Comparison of ENCODE assay signal across 8 cellular contexts in the genomic region with DNA sequence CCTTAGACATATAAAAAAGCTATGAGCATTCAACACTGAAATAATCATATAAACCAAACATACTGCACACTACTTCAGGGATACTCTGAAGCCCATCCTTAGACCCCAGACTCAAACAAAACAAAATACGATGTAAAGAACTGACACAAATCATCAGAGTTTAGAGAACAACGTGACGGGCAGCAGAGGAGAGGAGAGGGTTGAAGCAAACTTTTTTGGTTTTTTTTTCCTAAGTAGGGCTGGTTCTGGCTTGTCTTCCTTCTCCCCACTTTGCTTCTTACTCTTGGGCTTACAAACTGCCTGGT. TPM values are rescaled to one million over a fixed set of nuclear protein-coding genes. Genes with fewer than 3 reads are reported as not detected.
DNase-seq lines count a peak whose midpoint lies in the region; ATAC-seq and TF ChIP-seq lines count a peak whose summit lies in the region.

No MANE protein-coding gene starts in this region.

- peak overlapping the region; percentile 57 for H3K4me3 ChIP-seq in AG04449 (ENCODE audit: low read depth, low read length)
- H3K4me3 ChIP-seq in HUES6 (ENCODE audit: low read depth, low read length): peak overlapping the region; percentile 69
- peak overlapping the region; percentile 75 to 82 for H3K4me3 ChIP-seq in muscle layer of duodenum (ENCODE audit: low read depth in 1 of 2, low read length in 2 of 2)

- H3K27ac Mint-ChIP-seq in central memory CD8-positive, alpha-beta T cell (ENCODE audit: low read depth): peak overlapping the region; percentile 98

- no peaks in the 10 kb centered on the region for H3K27me3 ChIP-seq in HUES6 (ENCODE audit: control insufficient read depth, insufficient read depth, low read length)
- no peaks in the 10 kb centered on the region for H3K27me3 ChIP-seq in muscle layer of duodenum (ENCODE audit: low read depth, low read length)

- H3K9me3 Mint-ChIP-seq in central memory CD8-positive, alpha-beta T cell: no peaks in the 10 kb centered on the region

- peak; percentile 2 for ATAC-seq in central memory CD8-positive, alpha-beta T cell (replicated peaks; ENCODE audit: extremely low read depth, poor library complexity, severe bottlenecking)

- peaks cover 3% of the 10 kb centered on the region for H3K36me3 Mint-ChIP-seq in central memory CD8-positive, alpha-beta T cell (ENCODE audit: insufficient read depth)

- CTCF ChIA-PET in AG04449 (lab: Yijun Ruan, JAX): no interaction called here

- no peak for DNase-seq in AG04449 (ENCODE audit: low read depth, low spot score)
- DNase-seq in central memory CD8-positive, alpha-beta T cell (ENCODE audit: low spot score in 2 of 2): no peak
- no peak for DNase-seq in amygdala (lab: John Stamatoyannopoulos, UW)
- no peak for DNase-seq in SW 1271 (lab: John Stamatoyannopoulos, UW)
- DNase-seq in H4 (ENCODE audit: low spot score): no peak
- DNase-seq in germinal center (ENCODE audit: low spot score): no peak

- H3K9ac ChIP-seq in HUES6 (ENCODE audit: low read length): peak overlapping the region; percentile 94

- TF ChIP-seq CTCF in AG04449 (IDR thresholded peaks at IDR 0.05; ENCODE audit: insufficient read depth, low read length, missing control alignments): no peak

- no peaks in the 10 kb centered on the region for H3K27me3 Mint-ChIP-seq in central memory CD8-positive, alpha-beta T cell

- POLR2A ChIA-PET in AG04449 (lab: Yijun Ruan, JAX): no interaction called here

- H3K4me3 Mint-ChIP-seq in central memory CD8-positive, alpha-beta T cell: peak overlapping the region; percentile 86

- H3K36me3 ChIP-seq in HUES6 (ENCODE audit: control insufficient read depth, insufficient read depth, low read length) (no peaks in the 10 kb centered on the region), muscle layer of duodenum (ENCODE audit: control insufficient read depth in 1 of 2, insufficient read depth in 2 of 2, low read length in 2 of 2) (peaks cover 0 to 5% of the 10 kb centered on the region in 2 donors)

- H3K4me1 ChIP-seq in HUES6 (ENCODE audit: control insufficient read depth, insufficient read depth, low read length) (peaks cover 34% of the 10 kb centered on the region), muscle layer of duodenum (ENCODE audit: control insufficient read depth in 1 of 2, insufficient read depth in 2 of 2, low read length in 2 of 2) (no peaks in the 10 kb centered on the region)

- peaks cover 25% of the 10 kb centered on the region for H3K4me1 Mint-ChIP-seq in central memory CD8-positive, alpha-beta T cell

- H3K9me3 ChIP-seq in HUES6 (ENCODE audit: control insufficient read depth, insufficient read depth, low read depth, low read length) (no peaks in the 10 kb centered on the region), muscle layer of duodenum (ENCODE audit: control insufficient read depth in 1 of 2, low read length in 2 of 2) (no peaks in the 10 kb centered on the region)

- H3K27ac ChIP-seq in HUES6 (ENCODE audit: low read depth, low read length) (peak overlapping the region; percentile 97), muscle layer of duodenum (ENCODE audit: low read length) (peak overlapping the region; percentile 97)

RNA-seq across cellular contexts. Expression of a gene that starts 34.7 kb away (rescaled TPM):
- total RNA-seq in H4 (2014; rRNA removed; shearing (Covaris generic)): 0.10 and 1.2 TPM in 2 replicates
